Comparison of ENCODE assay signal across 1 cellular context in genomic region chr17:83080641-83081560, GRCh38.
TF ChIP-seq lines count a peak whose summit lies in the region.

No MANE protein-coding gene starts in this region.

TF ChIP-seq in HCT116, 20 proteins besides CTCF, POLR2A, EP300 and RAD21 (continued from another document):
- no peak for TF ChIP-seq REST (IDR thresholded peaks at IDR 0.05; ENCODE audit: low read depth)
- no peak for TF ChIP-seq CEBPB (IDR thresholded peaks at IDR 0.05; ENCODE audit: low read depth)
- no peak for TF ChIP-seq EZH2 (IDR thresholded peaks at IDR 0.05)
- TF ChIP-seq JUND (IDR thresholded peaks at IDR 0.05) = no peak
- no peak for TF ChIP-seq ZNF274 (IDR thresholded peaks at IDR 0.05; ENCODE audit: low read depth, low read length)
- no peak for TF ChIP-seq YY1 (IDR thresholded peaks at IDR 0.05; ENCODE audit: extremely low read depth, insufficient replicate concordance, low read depth, low read length)
TF ChIP-seq in HCT116: peak in this region for 0.
